Comparison of ENCODE assay signal across 9 cellular contexts in genomic region chr18:58613201-58613600, GRCh38. TPM values are rescaled to one million over a fixed set of nuclear protein-coding genes. Genes with fewer than 3 reads are reported as not detected.
DNase-seq lines count a peak whose midpoint lies in the region; ATAC-seq, FAIRE-seq and TF ChIP-seq lines count a peak whose summit lies in the region.
"Not testable (repeated sequence)": the region's sequence is repeated elsewhere in the genome, so short reads cannot be mapped to it uniquely, and the experiment has no call there.
"Had no signal": no experiment of that assay in that cellular context is flagged by ENCODE, and none has a peak within 500 bp of the region (broad histone marks: within the 10 kb centered on the region; RNA-seq: fewer than 3 reads in every experiment).

No MANE protein-coding gene starts in this region.

- DNase-seq in CD4-positive, alpha-beta T cell; GM19239 (ENCODE audit: insufficient read length, low spot score); T-cell; endodermal cell; mesenchymal stem cell; nephron progenitor cell; psoas muscle: not testable (repeated sequence)

- H2BK12ac ChIP-seq in mesenchymal stem cell (ENCODE audit: low read length in 2 of 2): not testable (repeated sequence)

- CTCF ChIA-PET in CD4-positive, alpha-beta T cell (lab: Charles Lee): interaction anchor here (1.0 kb wide), 1 partner anchor 151 kb away, joined by 3 read pairs; no protein-coding TSS in a partner anchor
- CTCF ChIA-PET in T-cell (lab: Charles Lee): not testable (repeated sequence)

- H3K23ac ChIP-seq in mesenchymal stem cell (ENCODE audit: low read length in 2 of 2): not testable (repeated sequence)

- H3K4me3 Mint-ChIP-seq in CD4-positive, alpha-beta T cell; T-cell; activated naive CD4-positive, alpha-beta T cell treated with anti-CD3 and anti-CD28 coated beads, Interleukin-2, amount 50 U/mL, for 24 hours; endodermal cell; nephron progenitor cell: not testable (repeated sequence)

- H3K79me1 ChIP-seq in mesenchymal stem cell (replicated peaks; ENCODE audit: low read length, poor library complexity, severe bottlenecking): not testable (repeated sequence)

- H3K27me3 Mint-ChIP-seq in CD4-positive, alpha-beta T cell; T-cell; activated naive CD4-positive, alpha-beta T cell treated with anti-CD3 and anti-CD28 coated beads, Interleukin-2, amount 50 U/mL, for 24 hours; endodermal cell (ENCODE audit: insufficient read depth): not testable (repeated sequence)
- H3K27me3 Mint-ChIP-seq in nephron progenitor cell (ENCODE audit: low read depth, poor library complexity): peaks cover 18% of the 10 kb centered on the region

- H3K9me3 Mint-ChIP-seq in CD4-positive, alpha-beta T cell; T-cell; activated naive CD4-positive, alpha-beta T cell treated with anti-CD3 and anti-CD28 coated beads, Interleukin-2, amount 50 U/mL, for 24 hours; endodermal cell; nephron progenitor cell: not testable (repeated sequence)

- not testable (repeated sequence) for ATAC-seq in CD4-positive, alpha-beta T cell (ENCODE audit: poor library complexity); T-cell (replicated peaks in 1 of 4); psoas muscle

- not testable (repeated sequence) for H3K27ac ChIP-seq in CD4-positive, alpha-beta T cell (ENCODE audit: low read depth, low read length); endodermal cell (ENCODE audit: low read depth, low read length); mesenchymal stem cell (ENCODE audit: low read length, poor library complexity, severe bottlenecking)
- H3K27ac ChIP-seq in psoas muscle: peak overlapping the region; percentile 67

- H3K36me3 ChIP-seq in endodermal cell (ENCODE audit: control insufficient read depth, insufficient read depth, low read length); mesenchymal stem cell (ENCODE audit: control insufficient read depth in 1 of 2, insufficient read depth in 2 of 2, low read depth in 1 of 2, low read length in 2 of 2); psoas muscle (ENCODE audit: insufficient read depth in 1 of 2, low read depth in 1 of 2): not testable (repeated sequence)

- not testable (repeated sequence) for H3K18ac ChIP-seq in mesenchymal stem cell (ENCODE audit: low read depth in 1 of 2, low read length in 2 of 2)

- H3K4ac ChIP-seq in mesenchymal stem cell (ENCODE audit: low read depth in 1 of 2, low read length in 2 of 2): not testable (repeated sequence)

- not testable (repeated sequence) for TF ChIP-seq CTCF in CD4-positive, alpha-beta T cell (IDR thresholded peaks at IDR 0.05); endodermal cell (conservative IDR thresholded peaks at IDR 0.05); nephron progenitor cell (IDR thresholded peaks at IDR 0.05); psoas muscle (IDR thresholded peaks at IDR 0.05)

- H2AK5ac ChIP-seq in mesenchymal stem cell (ENCODE audit: low read length, severe bottlenecking): peak overlapping the region; percentile 98

- H3K4me1 ChIP-seq in endodermal cell (ENCODE audit: control insufficient read depth, insufficient read depth, low read length); mesenchymal stem cell (ENCODE audit: control insufficient read depth, insufficient read depth, low read depth, low read length): not testable (repeated sequence)
- H3K4me1 ChIP-seq in psoas muscle: peaks cover 33% of the 10 kb centered on the region

- H3K14ac ChIP-seq in mesenchymal stem cell (ENCODE audit: low read length in 2 of 2): not testable (repeated sequence)

- not testable (repeated sequence) for H4K8ac ChIP-seq in mesenchymal stem cell (ENCODE audit: low read length)

- not testable (repeated sequence) for H3K27me3 ChIP-seq in CD4-positive, alpha-beta T cell (ENCODE audit: control insufficient read depth, insufficient read depth, low read length); endodermal cell (ENCODE audit: control insufficient read depth, insufficient read depth, low read length, poor library complexity, severe bottlenecking); mesenchymal stem cell (ENCODE audit: control insufficient read depth in 1 of 2, insufficient read depth in 1 of 2, low read length in 2 of 2); psoas muscle (ENCODE audit: insufficient read depth in 3 of 3, low read length in 2 of 3)

- 91 to 97% methylated on average over 5 to 6 of the region's 6 CpGs for WGBS in endodermal cell (ENCODE audit: insufficient coverage in 1 of 2, insufficient read length in 1 of 2), 2 experiments
- 91% methylated on average over 6 of the region's 6 CpGs for WGBS in mesenchymal stem cell
- 87 to 90% (median 88%) methylated on average over 6 of the region's 6 CpGs for WGBS in psoas muscle, 3 donors

- H4K91ac ChIP-seq in mesenchymal stem cell (ENCODE audit: low read length): not testable (repeated sequence)

- not testable (repeated sequence) for H3K4me3 ChIP-seq in endodermal cell (ENCODE audit: low read length); mesenchymal stem cell (ENCODE audit: insufficient read depth in 1 of 2, low read depth in 1 of 2, low read length in 2 of 2); psoas muscle

- POLR2A ChIA-PET in CD4-positive, alpha-beta T cell (lab: Charles Lee): interaction anchor here (0.9 to 1.2 kb wide), 2 partner anchors 46 to 69 kb away, joined by 3 read pairs; no protein-coding TSS in a partner anchor
- POLR2A ChIA-PET in T-cell (lab: Charles Lee): not testable (repeated sequence)

- H2BK15ac ChIP-seq in mesenchymal stem cell (ENCODE audit: low read depth, poor library complexity, severe bottlenecking): not testable (repeated sequence)

- H3K27ac Mint-ChIP-seq in CD4-positive, alpha-beta T cell: peak overlapping the region; percentile 74
- H3K27ac Mint-ChIP-seq in T-cell (peak overlapping the region; percentile 61 to 68), endodermal cell (peak overlapping the region; percentile 50), nephron progenitor cell (peak overlapping the region; percentile 27)
- peak overlapping the region; percentile 46 for H3K27ac Mint-ChIP-seq in activated naive CD4-positive, alpha-beta T cell treated with anti-CD3 and anti-CD28 coated beads, Interleukin-2, amount 50 U/mL, for 24 hours

- H2BK120ac ChIP-seq in mesenchymal stem cell (ENCODE audit: low read depth, low read length): not testable (repeated sequence)

- H3K9me3 ChIP-seq in CD4-positive, alpha-beta T cell (ENCODE audit: control insufficient read depth, low read length); endodermal cell (ENCODE audit: control insufficient read depth, low read length); mesenchymal stem cell (ENCODE audit: control insufficient read depth, low read length); psoas muscle: not testable (repeated sequence)

- not testable (repeated sequence) for H3K4me2 ChIP-seq in mesenchymal stem cell (ENCODE audit: low read length, poor library complexity, severe bottlenecking)

- not testable (repeated sequence) for H3K9ac ChIP-seq in endodermal cell (ENCODE audit: extremely low read depth, low read length, poor library complexity, severe bottlenecking); mesenchymal stem cell (ENCODE audit: low read length)

- H3K36me3 Mint-ChIP-seq in CD4-positive, alpha-beta T cell (ENCODE audit: low read depth); T-cell; activated naive CD4-positive, alpha-beta T cell treated with anti-CD3 and anti-CD28 coated beads, Interleukin-2, amount 50 U/mL, for 24 hours; endodermal cell (ENCODE audit: low read depth); nephron progenitor cell (ENCODE audit: low read depth): not testable (repeated sequence)

- H2AFZ ChIP-seq in mesenchymal stem cell (ENCODE audit: low read depth, low read length): not testable (repeated sequence)

- H3K4me1 Mint-ChIP-seq in CD4-positive, alpha-beta T cell (ENCODE audit: low read depth): peaks cover 62% of the 10 kb centered on the region
- H3K4me1 Mint-ChIP-seq in T-cell: peaks cover 50 to 70% (median 61%) of the 10 kb centered on the region in 3 donors
- H3K4me1 Mint-ChIP-seq in activated naive CD4-positive, alpha-beta T cell treated with anti-CD3 and anti-CD28 coated beads, Interleukin-2, amount 50 U/mL, for 24 hours: peaks cover 70% of the 10 kb centered on the region
- peaks cover 52% of the 10 kb centered on the region for H3K4me1 Mint-ChIP-seq in endodermal cell
- H3K4me1 Mint-ChIP-seq in nephron progenitor cell: peaks cover 33% of the 10 kb centered on the region

- not testable (repeated sequence) for H2BK5ac ChIP-seq in mesenchymal stem cell (ENCODE audit: low read depth, low read length, poor library complexity, severe bottlenecking)

- peak; percentile 66 for FAIRE-seq in GM19239 (lab: Jason Lieb, UNC)

- intact Hi-C loops in CD4-positive, alpha-beta T cell (cut with DNase I, micrococcal nuclease): loop anchor here in 1 of 2 experiments (5.0 kb wide), 2 partner anchors 44 to 59 kb away; partner anchors contain the start of gene MALT1
- intact Hi-C loops in psoas muscle (cut with DNase I): not testable (repeated sequence)

RNA-seq across cellular contexts. Expression of gene ALPK2, which starts 15.7 kb away (rescaled TPM):
- total RNA-seq in CD4-positive, alpha-beta T cell: under 1 TPM; 0.25 TPM
- 1 to 10 TPM in 3 of 5 donors, under 1 TPM in 2; 0.25 to 3.1 (median 1.1) TPM for total RNA-seq in T-cell
- total RNA-seq in endodermal cell: 1 to 10 TPM; 1.6 to 4.2 TPM
- 7.4 TPM for polyA plus RNA-seq in endodermal cell (2013, experiment 1 of 2)
- polyA plus RNA-seq in endodermal cell (2013, experiment 2 of 2): 7.8 TPM
- 7.2 TPM for polyA plus RNA-seq in mesenchymal stem cell (2013, experiment 1 of 2)
- polyA plus RNA-seq in mesenchymal stem cell (2013, experiment 2 of 2): 7.0 TPM
- 100 to 1,000 TPM in 1 of 4 donors, 10 to 100 TPM in 3; 53.8 to 108 (median 63.4) TPM for total RNA-seq in psoas muscle
- 10 to 100 TPM in 2 of 3 donors, 1 to 10 TPM in 1; 9.6 to 34.1 (median 22.0) TPM for polyA plus RNA-seq in psoas muscle
- polyA plus RNA-seq: IgD-negative memory B cell had no signal

RNA-seq across cellular contexts. Expression of gene MALT1, which starts 58.1 kb away (rescaled TPM):
- total RNA-seq in CD4-positive, alpha-beta T cell: 10 to 100 TPM; 82.3 to 84.5 TPM
- total RNA-seq in T-cell (10 to 100 TPM; 54.5 to 83.2 (median 69.5) TPM), endodermal cell (10 to 100 TPM; 14.0 to 22.1 TPM), psoas muscle (10 to 100 TPM in 2 of 4 donors, 1 to 10 TPM in 2; 7.1 to 11.2 (median 9.8) TPM)
- polyA plus RNA-seq in endodermal cell (2013, experiment 1 of 2): 20.9 TPM
- 20.2 TPM for polyA plus RNA-seq in endodermal cell (2013, experiment 2 of 2)
- 6.1 TPM for polyA plus RNA-seq in mesenchymal stem cell (2013, experiment 1 of 2)
- 6.3 TPM for polyA plus RNA-seq in mesenchymal stem cell (2013, experiment 2 of 2)
- polyA plus RNA-seq in psoas muscle: 10 to 100 TPM in 1 of 3 donors, 1 to 10 TPM in 2; 3.2 to 10.3 (median 6.5) TPM

Comparison
In these comparisons a context has a peak if more than half of its experiments do, and no peak if none do; other contexts are left out.
1. RNA of gene ALPK2, which starts 15.7 kb away (total RNA-seq): 53.8 to 108 TPM in psoas muscle; 1.6 to 4.2 TPM in endodermal cell, 0.25 to 3.1 TPM in T-cell and 0.25 TPM in CD4-positive, alpha-beta T cell; every median in the first group is over 10 times any median in the second.
2. Peak in every context shown above with its lines, with median percentiles within 50 percentile points of each other: H3K27ac Mint-ChIP-seq.